ENCODE assay signal across 1 cellular context in genomic region chr2:126674075-126674744, GRCh38.
TF ChIP-seq lines count a peak whose summit lies in the region.

No MANE protein-coding gene starts in this region.

TF ChIP-seq in K562, 482 proteins besides CTCF, POLR2A, EP300 and RAD21 (continued from another document and continues in another):
- TF ChIP-seq ZMIZ1 (IDR thresholded peaks at IDR 0.05; ENCODE audit: low read depth in 2 of 2, low read length in 2 of 2) (peak in 1 of 2 experiments; percentile 97; a peak in 2 of 4 replicates), ERF (CRISPR knock-in tag; IDR thresholded peaks at IDR 0.05) (no peak), E2F8 (IDR thresholded peaks at IDR 0.05; ENCODE audit: low read depth, partially characterized antibody) (no peak), NBN (IDR thresholded peaks at IDR 0.05; ENCODE audit: low read depth) (no peak), HSF4 (CRISPR knock-in tag; IDR thresholded peaks at IDR 0.05; ENCODE audit: borderline replicate concordance) (peak; percentile 49; the same call in 1 of the 2 replicates), POLR2AphosphoS2 (IDR thresholded peaks at IDR 0.05; ENCODE audit: low read length) (no peak), POLR2AphosphoS5 (IDR thresholded peaks at IDR 0.05; ENCODE audit: control insufficient read depth, insufficient read depth, low read depth, low read length) (peak; percentile 99), ZKSCAN1 (IDR thresholded peaks at IDR 0.05; ENCODE audit: low read depth, low read length) (peak; percentile 65), DMBX1 (CRISPR knock-in tag; IDR thresholded peaks at IDR 0.05; ENCODE audit: borderline replicate concordance) (peak; percentile 96), SNRNP70 (optimal IDR thresholded peaks at IDR 0.05; ENCODE audit: low read depth, low read length) (no peak), ZBTB8A (IDR thresholded peaks at IDR 0.05; ENCODE audit: partially characterized antibody) (no peak), ZNF347 (CRISPR knock-in tag; IDR thresholded peaks at IDR 0.05; ENCODE audit: low read depth) (no peak), MBD2 (IDR thresholded peaks at IDR 0.05; ENCODE audit: borderline replicate concordance, low read depth) (peak; percentile 66; the same call in 1 of the 2 replicates), U2AF1 (optimal IDR thresholded peaks at IDR 0.05; ENCODE audit: low read depth, low read length) (no peak), POLR2H (tag; IDR thresholded peaks at IDR 0.05; ENCODE audit: low read depth) (no peak), ZNF79 (CRISPR knock-in tag; IDR thresholded peaks at IDR 0.05; ENCODE audit: low read depth) (no peak), RUNX1 (IDR thresholded peaks at IDR 0.05; ENCODE audit: low read depth) (peak; percentile 88; the same call in 1 of the 2 replicates), USF2 (CRISPR knock-in tag; IDR thresholded peaks at IDR 0.05) (no peak), ZNF668 (CRISPR knock-in tag; IDR thresholded peaks at IDR 0.05) (peak; percentile 83; the same call in 1 of the 2 replicates), TAF1 (IDR thresholded peaks at IDR 0.05; ENCODE audit: control insufficient read depth, extremely low read depth, insufficient read depth, low read length, severe bottlenecking) (peak; percentile 59), E2F5 (CRISPR knock-in tag; IDR thresholded peaks at IDR 0.05) (no peak), ZNF609 (CRISPR knock-in tag; IDR thresholded peaks at IDR 0.05; ENCODE audit: borderline replicate concordance) (no peak), ZNF197 (CRISPR knock-in tag; IDR thresholded peaks at IDR 0.05; ENCODE audit: low read depth) (peak; percentile 87), ZNF41 (CRISPR knock-in tag; conservative IDR thresholded peaks at IDR 0.05) (no peak), PATZ1 (CRISPR knock-in tag; IDR thresholded peaks at IDR 0.05; ENCODE audit: borderline replicate concordance) (no peak), ZBTB12 (CRISPR knock-in tag; IDR thresholded peaks at IDR 0.05) (no peak), LARP7 (IDR thresholded peaks at IDR 0.05) (no peak), ELF1 (tag; IDR thresholded peaks at IDR 0.05) (no peak), ZNF24 (IDR thresholded peaks at IDR 0.05) (0 out of 2 replicates have a peak, but pooled peaks have one; percentile 58), SNIP1 (IDR thresholded peaks at IDR 0.05; ENCODE audit: low read depth) (no peak), HDAC2 (IDR thresholded peaks at IDR 0.05) (peak; percentile 74; the same call in 1 of the 2 replicates), U2AF2 (optimal IDR thresholded peaks at IDR 0.05; ENCODE audit: low read depth, low read length) (no peak), GTF2E2 (tag; IDR thresholded peaks at IDR 0.05) (no peak), ZNF445 (CRISPR knock-in tag; IDR thresholded peaks at IDR 0.05; ENCODE audit: low read depth) (0 out of 2 replicates have a peak, but pooled peaks have one; percentile 12), ZNF316 (IDR thresholded peaks at IDR 0.05) (no peak), HEY1 (CRISPR knock-in tag; IDR thresholded peaks at IDR 0.05; ENCODE audit: borderline replicate concordance) (peak; percentile 74; the same call in 1 of the 2 replicates), ZNF184 (CRISPR knock-in tag; IDR thresholded peaks at IDR 0.05) (no peak), MAFG (tag; conservative IDR thresholded peaks at IDR 0.05) (no peak), EZH2 (IDR thresholded peaks at IDR 0.05; ENCODE audit: borderline replicate concordance, low read depth, low read length) (no peak; the same call in 1 of the 2 replicates), KDM4B (IDR thresholded peaks at IDR 0.05; ENCODE audit: borderline replicate concordance in 2 of 2, low read depth in 1 of 2) (no peak), RBM17 (IDR thresholded peaks at IDR 0.05; ENCODE audit: borderline replicate concordance, low read depth, low read length) (no peak), ARHGAP35 (IDR thresholded peaks at IDR 0.05; ENCODE audit: partially characterized antibody) (no peak), MAFF (IDR thresholded peaks at IDR 0.05; ENCODE audit: low read length) (no peak), ZZZ3 (IDR thresholded peaks at IDR 0.05) (no peak), UBTF (IDR thresholded peaks at IDR 0.05; ENCODE audit: borderline replicate concordance in 1 of 2, low read depth in 2 of 2, low read length in 2 of 2) (peak; percentile 53 to 94; a peak in 3 of 4 replicates), SETDB1 (IDR thresholded peaks at IDR 0.05; ENCODE audit: low read length) (no peak), CBX2 (IDR thresholded peaks at IDR 0.05; ENCODE audit: insufficient read depth, low read length, poor library complexity, severe bottlenecking) (no peak), KAT7 (CRISPR knock-in tag; IDR thresholded peaks at IDR 0.05; ENCODE audit: borderline replicate concordance) (peak; percentile 27; the same call in 1 of the 2 replicates), TAL1 (IDR thresholded peaks at IDR 0.05) (peak; percentile 99), NFE2 (IDR thresholded peaks at IDR 0.05; ENCODE audit: low read depth) (peak; percentile 21; the same call in 1 of the 2 replicates)
